In the genomic region with DNA sequence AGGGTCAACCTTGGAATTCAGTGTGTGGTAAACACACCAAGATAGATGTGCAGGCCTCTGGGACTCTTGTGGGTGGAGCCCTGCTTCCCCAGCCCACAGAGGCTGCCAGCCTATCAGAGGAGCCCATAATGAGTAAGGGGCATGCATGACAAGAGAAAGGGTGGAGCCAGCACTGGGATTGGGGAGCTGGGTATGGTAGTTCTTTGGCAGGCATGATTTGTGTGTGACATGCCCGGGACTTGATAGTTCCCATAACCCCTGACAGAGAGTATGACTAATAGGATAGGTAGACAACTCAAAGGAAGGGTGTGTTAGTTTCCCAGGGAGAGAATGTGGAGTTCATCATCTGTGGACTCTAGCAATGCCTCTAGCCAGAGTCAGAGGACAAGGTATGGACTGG, we compare ENCODE assay signal across 1 cellular context.
TF ChIP-seq lines count a peak whose summit lies in the region.

No MANE protein-coding gene starts in this region.

TF ChIP-seq in IMR-90, 13 proteins besides CTCF, POLR2A, EP300 and RAD21 (continued from another document):
- TF ChIP-seq, protein P1, sequence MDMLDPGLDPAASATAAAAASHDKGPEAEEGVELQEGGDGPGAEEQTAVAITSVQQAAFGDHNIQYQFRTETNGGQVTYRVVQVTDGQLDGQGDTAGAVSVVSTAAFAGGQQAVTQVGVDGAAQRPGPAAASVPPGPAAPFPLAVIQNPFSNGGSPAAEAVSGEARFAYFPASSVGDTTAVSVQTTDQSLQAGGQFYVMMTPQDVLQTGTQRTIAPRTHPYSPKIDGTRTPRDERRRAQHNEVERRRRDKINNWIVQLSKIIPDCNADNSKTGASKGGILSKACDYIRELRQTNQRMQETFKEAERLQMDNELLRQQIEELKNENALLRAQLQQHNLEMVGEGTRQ (IDR thresholded peaks at IDR 0.05; ENCODE audit: low read depth, low read length) = no peak
- TF ChIP-seq MAFK (IDR thresholded peaks at IDR 0.05; ENCODE audit: low read depth, low read length) (no peak), SMC3 (IDR thresholded peaks at IDR 0.05; ENCODE audit: low read depth, low read length) (no peak), RCOR1 (IDR thresholded peaks at IDR 0.05; ENCODE audit: insufficient replicate concordance, low read length) (no peak), RFX5 (IDR thresholded peaks at IDR 0.05; ENCODE audit: low read depth, low read length) (no peak)
